24 cellular contexts compared by ENCODE assay signal in the genomic region with DNA sequence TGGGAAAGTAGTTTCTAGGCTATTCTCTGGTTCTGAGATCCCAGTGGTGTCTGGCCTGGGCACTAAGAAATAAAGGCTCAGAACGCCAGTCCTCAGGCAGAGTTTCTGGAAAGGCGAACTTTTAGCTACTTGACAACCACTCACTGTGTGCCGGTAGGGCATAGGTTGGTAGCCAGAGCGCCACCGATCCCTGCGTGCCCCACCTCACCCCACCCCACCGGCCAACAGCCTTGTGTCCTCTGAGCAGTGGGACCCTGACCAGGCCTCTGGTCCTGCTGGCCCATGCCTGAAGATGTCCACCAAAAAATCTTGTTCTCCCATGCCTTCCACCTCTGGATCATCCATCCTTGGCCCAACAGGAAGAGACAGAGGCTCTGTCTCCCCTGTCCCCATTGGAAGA.
"Had no signal": no experiment of that assay in that cellular context is flagged by ENCODE, and none has a peak within 500 bp of the region (broad histone marks: within the 10 kb centered on the region; RNA-seq: fewer than 3 reads in every experiment).

No MANE protein-coding gene starts in this region.

- H3K9me3 Mint-ChIP-seq: activated CD4-positive, alpha-beta T cell treated with anti-CD3 and anti-CD28 coated beads, Interleukin-2, amount 10 ng/mL, durations not matched to agents 7 days and 5 days; activated naive CD4-positive, alpha-beta T cell treated with anti-CD3 and anti-CD28 coated beads, Interleukin-2, amount 50 U/mL, for 24 hours; activated naive CD8-positive, alpha-beta T cell treated with anti-CD3 and anti-CD28 coated beads, Interleukin-2, amount 10 ng/mL, durations not matched to agents 7 days and 5 days; activated T-cell treated with anti-CD3 and anti-CD28 coated beads, Interleukin-2, amount 50 U/mL, for 24 hours; activated T-helper 2 cell treated with anti-CD3 and anti-CD28 coated beads, Interferon-gamma antibody, Interleukin-2, Interleukin-4, amounts not matched to agents 10 μg/mL and 5 μg/mL and 100 μg/mL, durations not matched to agents 14 hours and 24 hours and 36 hours; T-helper 2 cell treated with Interferon-gamma antibody and Interleukin-4, amounts not matched to agents 5 μg/mL and 100 μg/mL, for 36 hours had no signal

- H3K4me1 Mint-ChIP-seq: activated CD4-positive, alpha-beta T cell treated with anti-CD3 and anti-CD28 coated beads for 36 hours; activated CD4-positive, alpha-beta T cell treated with anti-CD3 and anti-CD28 coated beads, Interleukin-2, amount 10 ng/mL, durations not matched to agents 7 days and 5 days; activated naive CD4-positive, alpha-beta T cell treated with anti-CD3 and anti-CD28 coated beads, Interleukin-2, amount 50 U/mL, for 24 hours; activated naive CD8-positive, alpha-beta T cell treated with anti-CD3 and anti-CD28 coated beads, Interleukin-2, amount 10 ng/mL, durations not matched to agents 7 days and 5 days had no signal

- ATAC-seq: activated CD4-positive, alpha-beta T cell treated with anti-CD3 and anti-CD28 coated beads for 36 hours; activated CD8-positive, alpha-beta T cell treated with anti-CD3 and anti-CD28 coated beads, Interleukin-2, amount 10 ng/mL, durations not matched to agents 7 days and 5 days; body of pancreas; K562; Panc1 had no signal

- H3K4me1 ChIP-seq: breast epithelium had no signal

- H3K27me3 ChIP-seq: body of pancreas, SJCRH30 had no signal

- H3K9me3 ChIP-seq: body of pancreas, breast epithelium, SJCRH30 had no signal

- H3K27ac ChIP-seq: body of pancreas, breast epithelium, SJCRH30, SK-N-MC had no signal

- H3K27ac Mint-ChIP-seq: activated CD4-positive, alpha-beta T cell treated with anti-CD3 and anti-CD28 coated beads for 36 hours; activated CD4-positive, alpha-beta T cell treated with anti-CD3 and anti-CD28 coated beads, Interleukin-2, amount 10 ng/mL, durations not matched to agents 7 days and 5 days; activated CD8-positive, alpha-beta T cell treated with anti-CD3 and anti-CD28 coated beads, Interleukin-2, amount 10 ng/mL, durations not matched to agents 7 days and 5 days; activated naive CD4-positive, alpha-beta T cell treated with anti-CD3 and anti-CD28 coated beads, Interleukin-2, amount 50 U/mL, for 24 hours; activated naive CD8-positive, alpha-beta T cell treated with anti-CD3 and anti-CD28 coated beads, Interleukin-2, amount 10 ng/mL, durations not matched to agents 7 days and 5 days; activated T-cell treated with anti-CD3 and anti-CD28 coated beads, Interleukin-2, amount 50 U/mL, for 24 hours; activated T-helper 2 cell treated with anti-CD3 and anti-CD28 coated beads, Interferon-gamma antibody, Interleukin-2, Interleukin-4, amounts not matched to agents 10 μg/mL and 5 μg/mL and 100 μg/mL, durations not matched to agents 14 hours and 24 hours and 36 hours; T-helper 2 cell treated with Interferon-gamma antibody and Interleukin-4, amounts not matched to agents 5 μg/mL and 100 μg/mL, for 36 hours had no signal

- H3K4me3 Mint-ChIP-seq: activated CD4-positive, alpha-beta T cell treated with anti-CD3 and anti-CD28 coated beads for 36 hours; activated CD4-positive, alpha-beta T cell treated with anti-CD3 and anti-CD28 coated beads, Interleukin-2, amount 10 ng/mL, durations not matched to agents 7 days and 5 days; activated CD8-positive, alpha-beta T cell treated with anti-CD3 and anti-CD28 coated beads, Interleukin-2, amount 10 ng/mL, durations not matched to agents 7 days and 5 days; activated naive CD4-positive, alpha-beta T cell treated with anti-CD3 and anti-CD28 coated beads, Interleukin-2, amount 50 U/mL, for 24 hours; activated naive CD8-positive, alpha-beta T cell treated with anti-CD3 and anti-CD28 coated beads, Interleukin-2, amount 10 ng/mL, durations not matched to agents 7 days and 5 days; activated T-cell treated with anti-CD3 and anti-CD28 coated beads, Interleukin-2, amount 50 U/mL, for 24 hours; T-helper 2 cell treated with Interferon-gamma antibody and Interleukin-4, amounts not matched to agents 5 μg/mL and 100 μg/mL, for 36 hours had no signal

- H3K36me3 Mint-ChIP-seq: activated naive CD4-positive, alpha-beta T cell treated with anti-CD3 and anti-CD28 coated beads, Interleukin-2, amount 50 U/mL, for 24 hours; activated naive CD8-positive, alpha-beta T cell treated with anti-CD3 and anti-CD28 coated beads, Interleukin-2, amount 10 ng/mL, durations not matched to agents 7 days and 5 days had no signal

- H3K36me3 ChIP-seq: breast epithelium, SJCRH30 had no signal

- DNase-seq: activated CD4-positive, alpha-beta T cell treated with anti-CD3 and anti-CD28 coated beads for 36 hours; activated CD4-positive, alpha-beta T cell treated with anti-CD3 and anti-CD28 coated beads, Interleukin-2, amount 10 ng/mL, durations not matched to agents 7 days and 5 days; activated CD4-positive, alpha-beta T cell treated with anti-CD3 and anti-CD28 coated beads, Interleukin-2, amount 50 U/mL, for 48 hours; activated CD8-positive, alpha-beta T cell treated with anti-CD3 and anti-CD28 coated beads, Interleukin-2, amount 10 ng/mL, durations not matched to agents 7 days and 5 days; activated gamma-delta T cell; activated naive CD4-positive, alpha-beta T cell treated with Interleukin-2 at 50 U/mL for 16 hours; activated naive CD8-positive, alpha-beta T cell treated with anti-CD3 and anti-CD28 coated beads, Interleukin-2, amount 10 ng/mL, durations not matched to agents 7 days and 5 days; activated T-cell treated with anti-CD3 and anti-CD28 coated beads, Interleukin-2, amount 50 U/mL, for 24 hours; body of pancreas; NCI-H1105; NCI-H1417 treated with DMSO at 0.1 percent for 48 hours; NCI-H187 treated with DMSO at 0.1 percent for 48 hours; NCI-H2081; NCI-H345; NCI-H524 treated with DMSO at 0.1 percent for 48 hours; SHP77; SJCRH30 had no signal

- H3K4me3 ChIP-seq: body of pancreas, breast epithelium, K562, SJCRH30, SK-N-MC had no signal
